In the genomic region with DNA sequence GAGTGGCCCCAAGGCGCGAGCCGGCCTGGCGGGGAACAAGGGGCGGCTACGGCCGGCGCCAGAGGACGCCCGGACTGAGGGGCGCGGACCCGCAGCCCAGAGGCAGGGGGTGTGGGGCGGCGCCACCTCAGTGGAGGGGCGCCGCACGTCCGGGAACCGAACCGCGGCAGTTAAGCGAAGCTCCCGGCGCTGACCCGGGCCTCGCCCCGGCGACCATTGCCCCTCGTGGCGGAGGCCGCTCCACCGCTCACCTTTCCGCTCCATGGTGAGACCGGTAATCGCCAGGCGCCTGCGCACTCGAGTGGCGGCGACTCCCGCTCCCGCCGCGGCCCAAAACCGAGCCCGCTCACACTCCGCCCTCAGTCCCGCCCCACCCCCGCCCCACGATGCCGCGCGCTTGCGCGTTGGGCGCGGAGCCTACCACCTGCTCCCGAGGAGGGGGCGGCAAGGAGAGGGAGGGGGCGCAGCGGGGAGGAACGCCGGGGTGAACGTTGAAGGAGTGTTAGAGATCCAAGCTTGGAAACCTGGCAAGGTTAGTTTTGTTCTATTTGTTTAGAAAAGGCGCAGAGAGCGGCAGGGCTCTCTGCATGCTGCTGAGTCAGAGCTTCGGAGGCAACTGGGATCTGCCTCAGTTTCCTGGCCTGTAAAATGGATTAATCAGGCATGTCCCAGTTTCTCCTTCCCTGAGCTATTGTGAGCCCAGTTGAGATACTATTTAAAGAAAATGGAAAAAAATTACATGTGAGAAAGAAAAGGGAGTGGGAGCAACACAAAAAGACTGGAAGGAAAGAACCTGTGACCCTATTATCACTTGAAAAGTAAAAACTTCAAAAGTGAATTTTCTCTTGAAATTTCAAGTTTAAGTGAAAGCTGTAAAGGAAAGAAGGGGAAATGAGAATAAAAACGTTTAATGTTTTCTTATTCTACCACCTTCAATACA, we compare ENCODE assay signal across 8 cellular contexts. TPM values are rescaled to one million over a fixed set of nuclear protein-coding genes. Genes with fewer than 3 reads are reported as not detected.
DNase-seq lines count a peak whose midpoint lies in the region; ATAC-seq lines count a peak whose summit lies in the region.

A gene (minus strand): TSS at position 306 of the 940 bp plus-strand sequence. CDS start 42 bp downstream, at position 264.

- peaks cover 0 to 22% (median 0%) of the 10 kb centered on the region in 3 donors for H3K36me3 Mint-ChIP-seq in CD8-positive, alpha-beta memory T cell
- H3K36me3 Mint-ChIP-seq in effector memory CD8-positive, alpha-beta T cell (ENCODE audit: insufficient read depth): peaks cover 10% of the 10 kb centered on the region
- peaks cover 2% of the 10 kb centered on the region for H3K36me3 Mint-ChIP-seq in memory B cell

- H3K27ac ChIP-seq in CD8-positive, alpha-beta memory T cell (ENCODE audit: low read depth, low read length): peak within 1 kb of the TSS; percentile 60

- peak; percentile 70 to 88 (median 76) for DNase-seq in CD8-positive, alpha-beta memory T cell
- DNase-seq in HPDE6-E6E7 (ENCODE audit: extremely low spot score): peak; percentile 93
- peak; percentile 22 for DNase-seq in NK-92 (lab: John Stamatoyannopoulos, UW; ENCODE audit: unreplicated experiment)
- peak; percentile 66 to 72 (median 72) for DNase-seq in effector memory CD8-positive, alpha-beta T cell
- DNase-seq in memory B cell (ENCODE audit: low spot score in 2 of 2): peak; percentile 74 to 75
- peak; percentile 76 for DNase-seq in stimulated activated CD8-positive, alpha-beta memory T cell treated with anti-CD3 and anti-CD28 coated beads, Interleukin-12 subunit alpha, Interleukin-12 subunit beta, amount 100 ng/mL, for 1 hour (ENCODE audit: low read depth)

- peak within 1 kb of the TSS; percentile 81 for H3K4me3 ChIP-seq in CD8-positive, alpha-beta memory T cell (ENCODE audit: low read length)

- CTCF ChIA-PET in CD8-positive, alpha-beta memory T cell (lab: Charles Lee): interaction anchor here (0.7 to 1.3 kb wide), 2 partner anchors 108 to 502 kb away, joined by 3 read pairs; no protein-coding TSS in a partner anchor
- CTCF ChIA-PET in activated CD8-positive, alpha-beta memory T cell treated with anti-CD3 and anti-CD28 coated beads for 36 hours (lab: Charles Lee): no interaction called here

- H3K4me3 Mint-ChIP-seq in CD8-positive, alpha-beta memory T cell: peak within 1 kb of the TSS; percentile 92 to 99 (median 95)
- peak within 1 kb of the TSS; percentile 96 to 98 for H3K4me3 Mint-ChIP-seq in effector memory CD8-positive, alpha-beta T cell
- H3K4me3 Mint-ChIP-seq in memory B cell: peak within 1 kb of the TSS; percentile 90

- H3K9me3 ChIP-seq in CD8-positive, alpha-beta memory T cell (ENCODE audit: low read length): no peaks in the 10 kb centered on the region

- H3K27me3 ChIP-seq in CD8-positive, alpha-beta memory T cell (ENCODE audit: insufficient read depth, low read length, poor library complexity, severe bottlenecking): no peaks in the 10 kb centered on the region

- peaks cover 0 to 5% of the 10 kb centered on the region in 2 donors for H3K27me3 Mint-ChIP-seq in CD8-positive, alpha-beta memory T cell
- H3K27me3 Mint-ChIP-seq in effector memory CD8-positive, alpha-beta T cell: no peaks in the 10 kb centered on the region
- H3K27me3 Mint-ChIP-seq in memory B cell: no peaks in the 10 kb centered on the region

- no peaks in the 10 kb centered on the region for H3K36me3 ChIP-seq in CD8-positive, alpha-beta memory T cell (ENCODE audit: insufficient read depth, low read length)

- ATAC-seq in GM19463 (IDR thresholded peaks at IDR 0.05; ENCODE audit: unreplicated experiment): peak; percentile 81
- peak; percentile 72 for ATAC-seq in effector memory CD8-positive, alpha-beta T cell (replicated peaks)
- peak; percentile 86 for ATAC-seq in memory B cell (ENCODE audit: low read depth)

- POLR2A ChIA-PET in CD8-positive, alpha-beta memory T cell (lab: Charles Lee): interaction anchor here (0.6 kb wide), 1 partner anchor 170 kb away, joined by 3 read pairs; no protein-coding TSS in a partner anchor
- POLR2A ChIA-PET in activated CD8-positive, alpha-beta memory T cell treated with anti-CD3 and anti-CD28 coated beads for 36 hours (lab: Charles Lee): interaction anchor here (1.0 to 3.1 kb wide), 4 partner anchors 9 to 234 kb away, joined by 4 to 12 read pairs (median 4); a partner anchor contains a TSS

- peaks cover 36 to 47% (median 47%) of the 10 kb centered on the region in 3 donors for H3K4me1 Mint-ChIP-seq in CD8-positive, alpha-beta memory T cell
- H3K4me1 Mint-ChIP-seq in effector memory CD8-positive, alpha-beta T cell (ENCODE audit: low read depth in 2 of 2): peaks cover 33 to 50% of the 10 kb centered on the region in 2 donors
- peaks cover 28% of the 10 kb centered on the region for H3K4me1 Mint-ChIP-seq in memory B cell

- H3K27ac Mint-ChIP-seq in CD8-positive, alpha-beta memory T cell: peak within 1 kb of the TSS; percentile 80 to 98 (median 94)
- peak within 1 kb of the TSS; percentile 87 to 96 for H3K27ac Mint-ChIP-seq in effector memory CD8-positive, alpha-beta T cell
- H3K27ac Mint-ChIP-seq in memory B cell: peak within 1 kb of the TSS; percentile 84

- H3K4me1 ChIP-seq in CD8-positive, alpha-beta memory T cell (ENCODE audit: insufficient read depth, low read length): peaks cover 31% of the 10 kb centered on the region

- no peaks in the 10 kb centered on the region for H3K9me3 Mint-ChIP-seq in CD8-positive, alpha-beta memory T cell
- H3K9me3 Mint-ChIP-seq in effector memory CD8-positive, alpha-beta T cell: no peaks in the 10 kb centered on the region
- H3K9me3 Mint-ChIP-seq in memory B cell: no peaks in the 10 kb centered on the region

RNA-seq across cellular contexts. Expression of the gene that starts here (rescaled TPM):
- total RNA-seq in CD8-positive, alpha-beta memory T cell: 100 to 1,000 TPM; 114 TPM
- 49.1 TPM for polyA plus RNA-seq in CD8-positive, alpha-beta memory T cell
- 100 to 1,000 TPM; 130 to 138 TPM for total RNA-seq in activated CD8-positive, alpha-beta memory T cell treated with anti-CD3 and anti-CD28 coated beads for 36 hours

Comparison
In these comparisons a context has a peak if more than half of its experiments do, and no peak if none do; other contexts are left out.
1. Peak in every context shown above with its lines: DNase-seq, ATAC-seq, H3K4me3 ChIP-seq and H3K27ac ChIP-seq.
2. DNase-seq: peak in every context shown above with its lines; median percentile 93 in HPDE6-E6E7; 76 in CD8-positive, alpha-beta memory T cell; 76 in stimulated activated CD8-positive, alpha-beta memory T cell treated with anti-CD3 and anti-CD28 coated beads, Interleukin-12 subunit alpha, Interleukin-12 subunit beta, amount 100 ng/mL, for 1 hour; 74 in memory B cell; 72 in effector memory CD8-positive, alpha-beta T cell; 22 in NK-92.